12 cellular contexts compared by ENCODE assay signal in the genomic region with DNA sequence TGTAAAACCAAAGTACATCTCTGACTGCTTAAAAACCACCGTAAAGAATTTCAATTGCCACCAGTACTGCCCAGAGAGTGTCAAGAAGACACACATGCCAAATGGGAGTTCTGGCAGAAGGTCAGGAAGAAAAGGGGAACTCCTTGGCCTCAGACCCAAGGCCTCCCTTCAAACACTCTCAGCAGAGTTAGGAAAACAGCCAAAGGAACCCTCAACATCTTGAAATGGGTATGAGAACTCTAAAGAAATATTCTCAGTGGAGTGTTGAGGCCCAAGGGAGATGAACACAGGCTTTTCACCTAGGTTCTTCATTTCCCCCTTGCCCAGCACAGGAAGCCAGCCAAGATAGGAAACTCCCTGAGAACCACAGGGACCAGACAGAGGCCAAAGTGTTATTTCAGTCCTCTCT.
DNase-seq lines count a peak whose midpoint lies in the region; ATAC-seq, FAIRE-seq and TF ChIP-seq lines count a peak whose summit lies in the region.
"Had no signal": no experiment of that assay in that cellular context is flagged by ENCODE, and none has a peak within 500 bp of the region (broad histone marks: within the 10 kb centered on the region; RNA-seq: fewer than 3 reads in every experiment).

No MANE protein-coding gene starts in this region.

- H3K27ac ChIP-seq in neural progenitor cell (no peak overlapping the region), esophagus squamous epithelium (no peak overlapping the region)

- ATAC-seq in GM19043 (IDR thresholded peaks at IDR 0.05; ENCODE audit: low read depth, unreplicated experiment) (peak; percentile 88), HG02852 (IDR thresholded peaks at IDR 0.05; ENCODE audit: unreplicated experiment) (peak; percentile 93)

- 50 to 57% methylated on average over 1 of the region's 1 CpG for WGBS in esophagus squamous epithelium, 2 donors

- BruUV-seq in Caco-2 (replicated peaks; lab: Mats Ljungman, UMichigan), result no TSS peak

- H3K9me3 Mint-ChIP-seq in Caco-2 (ENCODE audit: unreplicated experiment), result peaks cover 18% of the 10 kb centered on the region
- H3K9me3 Mint-ChIP-seq in neural progenitor cell, result peaks cover 21% of the 10 kb centered on the region

- DNase-seq in AG08395 (ENCODE audit: low spot score) (peak; percentile 7), RPMI7951 (ENCODE audit: low read depth) (peak; percentile 6), RCC 7860 (ENCODE audit: low spot score) (no peak), Caco-2 (no peak), neural progenitor cell (ENCODE audit: low spot score) (no peak), esophagus squamous epithelium (lab: John Stamatoyannopoulos, UW) (no peak)
- DNase-seq: activated effector memory CD4-positive, alpha-beta T cell treated with Interleukin-2 at 50 U/mL for 16 hours; mesenchymal stem cell; NCI-H1092 treated with DMSO at 0.1 percent for 48 hours had no signal

- no peak overlapping the region for H2AFZ ChIP-seq in neural progenitor cell (replicated peaks)

- no peaks in the 10 kb centered on the region for H3F3A ChIP-seq in neural progenitor cell (ENCODE audit: low read depth)

- H3K4me1 Mint-ChIP-seq in Caco-2 (ENCODE audit: low read depth, unreplicated experiment), result no peaks in the 10 kb centered on the region
- H3K4me1 Mint-ChIP-seq in neural progenitor cell, result no peaks in the 10 kb centered on the region

- intact Hi-C loops in Caco-2 (cut with micrococcal nuclease; ENCODE audit: unreplicated experiment), result no loop called here
- intact Hi-C loops in esophagus squamous epithelium (cut with DNase I), result no loop called here

- no peak overlapping the region for H3K9ac ChIP-seq in neural progenitor cell

- H3K27ac Mint-ChIP-seq in Caco-2 (ENCODE audit: unreplicated experiment), result no peak overlapping the region
- no peak overlapping the region for H3K27ac Mint-ChIP-seq in neural progenitor cell

- no peaks in the 10 kb centered on the region for H3K4me1 ChIP-seq in Caco-2
- H3K4me1 ChIP-seq in neural progenitor cell, result no peaks in the 10 kb centered on the region
- H3K4me1 ChIP-seq in esophagus squamous epithelium, result peaks cover 0 to 11% (median 5%) of the 10 kb centered on the region in 3 donors

- H3K4me2 ChIP-seq in neural progenitor cell, result no peak overlapping the region

- no peaks in the 10 kb centered on the region for H3K79me2 ChIP-seq in neural progenitor cell (ENCODE audit: low read depth)

- CTCF ChIA-PET in Caco-2 (lab: Charles Lee), result no interaction called here

- H3K4me3 Mint-ChIP-seq in Caco-2 (ENCODE audit: unreplicated experiment), result no peak overlapping the region
- no peak overlapping the region for H3K4me3 Mint-ChIP-seq in neural progenitor cell

- H3K27me3 ChIP-seq in Caco-2 (replicated peaks; ENCODE audit: control insufficient read depth, insufficient read depth, low read length) (no peaks in the 10 kb centered on the region), neural progenitor cell (no peaks in the 10 kb centered on the region), esophagus squamous epithelium (no peaks in the 10 kb centered on the region)

- H3K9me3 ChIP-seq in Caco-2, result 0 out of 2 replicates have a peak, but pooled peaks cover 12% of the 10 kb centered on the region
- H3K9me3 ChIP-seq in neural progenitor cell (ENCODE audit: low read depth), result no peaks in the 10 kb centered on the region
- H3K9me3 ChIP-seq in esophagus squamous epithelium, result no peaks in the 10 kb centered on the region

- H3K36me3 ChIP-seq in Caco-2 (ENCODE audit: control insufficient read depth, insufficient read depth, low read length) (no peaks in the 10 kb centered on the region; the same call in 1 of the 2 replicates), neural progenitor cell (no peaks in the 10 kb centered on the region), esophagus squamous epithelium (peaks cover 0 to 32% (median 8%) of the 10 kb centered on the region in 3 donors)

- H3K27me3 Mint-ChIP-seq in Caco-2 (ENCODE audit: insufficient read depth, unreplicated experiment) (no peaks in the 10 kb centered on the region), neural progenitor cell (ENCODE audit: insufficient read depth, low read depth) (no peaks in the 10 kb centered on the region)

- H3K36me3 Mint-ChIP-seq in Caco-2 (ENCODE audit: insufficient read depth, unreplicated experiment), result peaks cover 8% of the 10 kb centered on the region
- peaks cover 8% of the 10 kb centered on the region for H3K36me3 Mint-ChIP-seq in neural progenitor cell

- no peak for FAIRE-seq in RCC 7860 (lab: Jason Lieb, UNC)
- FAIRE-seq: urothelium cell line had no signal

- POLR2A ChIA-PET in Caco-2 (lab: Charles Lee), result interaction anchor here (0.5 kb wide), 1 partner anchor 45 kb away, joined by 4 read pairs; no protein-coding TSS in a partner anchor

- no peaks in the 10 kb centered on the region for H4K20me1 ChIP-seq in neural progenitor cell (ENCODE audit: low read depth)

- no peak for TF ChIP-seq POLR2A in esophagus squamous epithelium (IDR thresholded peaks at IDR 0.05)

- TF ChIP-seq CTCF in Caco-2 (IDR thresholded peaks at IDR 0.05; ENCODE audit: insufficient read depth in 1 of 2, low read depth in 1 of 2, low read length in 1 of 2, severe bottlenecking in 1 of 2, unreplicated experiment in 1 of 2), result no peak
- no peak for TF ChIP-seq CTCF in neural progenitor cell (IDR thresholded peaks at IDR 0.05)
- TF ChIP-seq CTCF in esophagus squamous epithelium (IDR thresholded peaks at IDR 0.05), result no peak

- H3K4me3 ChIP-seq in Caco-2 (ENCODE audit: low read depth, low read length) (no peak overlapping the region), neural progenitor cell (no peak overlapping the region), esophagus squamous epithelium (no peak overlapping the region)

Comparison
In these comparisons a context has a peak if more than half of its experiments do, and no peak if none do; other contexts are left out.
1. DNase-seq: peak in AG08395 (single experiment) and RPMI7951 (single experiment); none in RCC 7860 (single experiment), Caco-2 (0 of 2), neural progenitor cell (single experiment) and esophagus squamous epithelium (single experiment).